ENCODE assay signal across 1 cellular context in genomic region chr19:8506402-8506957, GRCh38.
TF ChIP-seq lines count a peak whose summit lies in the region.

No MANE protein-coding gene starts in this region.

TF ChIP-seq in WTC11, 78 proteins besides CTCF, POLR2A, EP300 and RAD21 (continued from another document):
- no peak for TF ChIP-seq STAT6 (CRISPR knock-in tag; conservative IDR thresholded peaks at IDR 0.05; ENCODE audit: low read depth)
- TF ChIP-seq TCF7 (CRISPR knock-in tag; IDR thresholded peaks at IDR 0.05; ENCODE audit: low read depth): no peak
